20 cellular contexts compared by ENCODE assay signal in genomic region chr21:28871388-28872015, GRCh38.
DNase-seq lines count a peak whose midpoint lies in the region; ATAC-seq and TF ChIP-seq lines count a peak whose summit lies in the region.
"Had no signal": no experiment of that assay in that cellular context is flagged by ENCODE, and none has a peak within 500 bp of the region (broad histone marks: within the 10 kb centered on the region; RNA-seq: fewer than 3 reads in every experiment).

No MANE protein-coding gene starts in this region.

- TF ChIP-seq CTCF in PC-3 (conservative IDR thresholded peaks at IDR 0.05; ENCODE audit: low read depth, low read length): no peak
- no peak for TF ChIP-seq CTCF in epithelial cell of esophagus (IDR thresholded peaks at IDR 0.05; ENCODE audit: insufficient read depth, low read depth, low read length, missing control alignments)

- CTCF ChIA-PET in PC-3 (lab: Charles Lee): no interaction called here

- H3K79me2 ChIP-seq in PC-3 (ENCODE audit: low read length): no peaks in the 10 kb centered on the region

- no peaks in the 10 kb centered on the region for H3K9me2 ChIP-seq in PC-3 (replicated peaks; ENCODE audit: low read length)

- H3K27ac ChIP-seq in PC-3 (ENCODE audit: low read length): no peak overlapping the region
- H3K27ac ChIP-seq: coronary artery, thyroid gland had no signal

- H3K4me1 ChIP-seq in PC-3 (ENCODE audit: insufficient read depth, low read length): no peaks in the 10 kb centered on the region
- H3K4me1 ChIP-seq: thyroid gland had no signal

- H3K27me3 ChIP-seq in PC-3 (ENCODE audit: low read length): no peaks in the 10 kb centered on the region
- H3K27me3 ChIP-seq in H7 (ENCODE audit: control insufficient read depth, insufficient read depth, low read length): no peaks in the 10 kb centered on the region
- H3K27me3 ChIP-seq: thyroid gland had no signal

- no peak overlapping the region for H3K4me2 ChIP-seq in PC-3 (ENCODE audit: low read length)

- no peak overlapping the region for H3K4me3 ChIP-seq in PC-3 (ENCODE audit: low read length)
- no peak overlapping the region for H3K4me3 ChIP-seq in epithelial cell of esophagus (ENCODE audit: low read length)
- H3K4me3 ChIP-seq in H7 (ENCODE audit: insufficient read depth, low read depth, low read length): no peak overlapping the region
- H3K4me3 ChIP-seq: coronary artery, thyroid gland had no signal

- no peak overlapping the region for H2AFZ ChIP-seq in PC-3 (ENCODE audit: low read length)

- H3F3A ChIP-seq in PC-3 (ENCODE audit: low read length, unreplicated experiment): no peaks in the 10 kb centered on the region

- intact Hi-C loops in PC-3 (cut with micrococcal nuclease): no loop called here
- intact Hi-C loops in left colon (cut with DNase I, micrococcal nuclease): no loop called here

- POLR2A ChIA-PET in PC-3 (lab: Charles Lee; ENCODE audit: unreplicated experiment): no interaction called here

- BruUV-seq in PC-3 (replicated peaks; lab: Mats Ljungman, UMichigan): no TSS peak

- H3K9ac ChIP-seq in PC-3 (ENCODE audit: low read length): no peak overlapping the region

- H4K20me1 ChIP-seq in PC-3 (ENCODE audit: low read length): no peaks in the 10 kb centered on the region

- H3K9me3 ChIP-seq in PC-3 (ENCODE audit: low read length): no peaks in the 10 kb centered on the region
- H3K9me3 ChIP-seq: thyroid gland had no signal

- DNase-seq in AG08396 (ENCODE audit: low spot score) (peak; percentile 31), PC-3 (no peak), epithelial cell of esophagus (ENCODE audit: low read depth) (peak; percentile 42), left colon (no peak), SIG-M5 treated with dmso at 0.1 percent for 504 hours (lab: John Stamatoyannopoulos, UW; ENCODE audit: unreplicated experiment) (no peak), H7 (no peak)
- no peak for DNase-seq in stimulated activated CD4-positive, alpha-beta T cell treated with anti-CD3 and anti-CD28 coated beads, Interleukin-2, amount 100 ng/mL, for 48 hours
- DNase-seq: CD4-positive, alpha-beta T cell; DMS53; left cardiac atrium; midbrain; NCI-H1105; NCI-H2081; T-helper 9 cell; thyroid gland had no signal

- peak; percentile 44 for ATAC-seq in PC-3
- ATAC-seq in left colon: peak; percentile 97
- ATAC-seq in GM18520 (IDR thresholded peaks at IDR 0.05; ENCODE audit: unreplicated experiment): no peak
- ATAC-seq: HCT116; left cardiac atrium; sciatic nerve; stimulated activated effector memory CD8-positive, alpha-beta T cell treated with anti-CD3 and anti-CD28 coated beads, Interleukin-12 subunit alpha, Interleukin-12 subunit beta, amount 100 ng/mL, for 72 hours had no signal

- H3K36me3 ChIP-seq in PC-3 (ENCODE audit: low read depth, low read length) (peaks cover 27% of the 10 kb centered on the region; the same call in 1 of the 2 replicates), H7 (replicated peaks; ENCODE audit: control insufficient read depth, insufficient read depth, low read length) (peaks cover 4% of the 10 kb centered on the region)

Comparison
In these comparisons a context has a peak if more than half of its experiments do, and no peak if none do; other contexts are left out.
1. DNase-seq: peak in AG08396 (single experiment) and epithelial cell of esophagus (single experiment); none in PC-3 (single experiment), left colon (0 of 2), SIG-M5 treated with dmso at 0.1 percent for 504 hours (single experiment), H7 (single experiment) and stimulated activated CD4-positive, alpha-beta T cell treated with anti-CD3 and anti-CD28 coated beads, Interleukin-2, amount 100 ng/mL, for 48 hours (0 of 2).